In the genomic region with DNA sequence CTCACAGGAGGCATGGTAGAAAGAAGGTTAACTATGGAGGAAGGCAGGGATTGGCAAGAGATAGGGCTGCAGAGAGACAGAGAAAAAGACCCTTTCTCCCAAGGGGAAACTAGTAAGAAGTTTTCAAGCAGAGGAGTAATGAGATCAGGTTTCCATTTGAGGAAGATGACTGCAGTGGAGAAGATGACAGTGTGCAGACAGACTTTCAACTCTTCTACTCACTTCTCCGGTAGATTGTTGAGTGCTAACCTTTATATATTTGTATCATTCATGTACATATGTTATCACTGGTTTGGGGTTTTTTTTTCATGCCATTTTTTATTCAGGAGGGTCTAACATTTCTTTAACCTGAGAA, we compare ENCODE assay signal across 1 cellular context.
TF ChIP-seq lines count a peak whose summit lies in the region.

No MANE protein-coding gene starts in this region.

TF ChIP-seq in HepG2, 621 proteins besides CTCF, POLR2A, EP300 and RAD21:
- TF ChIP-seq DNMT1 (CRISPR knock-in tag; IDR thresholded peaks at IDR 0.05) (no peak), SIN3B (IDR thresholded peaks at IDR 0.05; ENCODE audit: low read length) (no peak), ZFP37 (CRISPR knock-in tag; IDR thresholded peaks at IDR 0.05; ENCODE audit: borderline replicate concordance) (no peak), ZNF333 (CRISPR knock-in tag; IDR thresholded peaks at IDR 0.05; ENCODE audit: borderline replicate concordance) (no peak), NCOA5 (CRISPR knock-in tag; IDR thresholded peaks at IDR 0.05) (no peak)
- TF ChIP-seq, protein P1, sequence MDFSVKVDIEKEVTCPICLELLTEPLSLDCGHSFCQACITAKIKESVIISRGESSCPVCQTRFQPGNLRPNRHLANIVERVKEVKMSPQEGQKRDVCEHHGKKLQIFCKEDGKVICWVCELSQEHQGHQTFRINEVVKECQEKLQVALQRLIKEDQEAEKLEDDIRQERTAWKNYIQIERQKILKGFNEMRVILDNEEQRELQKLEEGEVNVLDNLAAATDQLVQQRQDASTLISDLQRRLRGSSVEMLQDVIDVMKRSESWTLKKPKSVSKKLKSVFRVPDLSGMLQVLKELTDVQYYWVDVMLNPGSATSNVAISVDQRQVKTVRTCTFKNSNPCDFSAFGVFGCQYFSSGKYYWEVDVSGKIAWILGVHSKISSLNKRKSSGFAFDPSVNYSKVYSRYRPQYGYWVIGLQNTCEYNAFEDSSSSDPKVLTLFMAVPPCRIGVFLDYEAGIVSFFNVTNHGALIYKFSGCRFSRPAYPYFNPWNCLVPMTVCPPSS (IDR thresholded peaks at IDR 0.05) = no peak
